8 cellular contexts compared by ENCODE assay signal in the genomic region with DNA sequence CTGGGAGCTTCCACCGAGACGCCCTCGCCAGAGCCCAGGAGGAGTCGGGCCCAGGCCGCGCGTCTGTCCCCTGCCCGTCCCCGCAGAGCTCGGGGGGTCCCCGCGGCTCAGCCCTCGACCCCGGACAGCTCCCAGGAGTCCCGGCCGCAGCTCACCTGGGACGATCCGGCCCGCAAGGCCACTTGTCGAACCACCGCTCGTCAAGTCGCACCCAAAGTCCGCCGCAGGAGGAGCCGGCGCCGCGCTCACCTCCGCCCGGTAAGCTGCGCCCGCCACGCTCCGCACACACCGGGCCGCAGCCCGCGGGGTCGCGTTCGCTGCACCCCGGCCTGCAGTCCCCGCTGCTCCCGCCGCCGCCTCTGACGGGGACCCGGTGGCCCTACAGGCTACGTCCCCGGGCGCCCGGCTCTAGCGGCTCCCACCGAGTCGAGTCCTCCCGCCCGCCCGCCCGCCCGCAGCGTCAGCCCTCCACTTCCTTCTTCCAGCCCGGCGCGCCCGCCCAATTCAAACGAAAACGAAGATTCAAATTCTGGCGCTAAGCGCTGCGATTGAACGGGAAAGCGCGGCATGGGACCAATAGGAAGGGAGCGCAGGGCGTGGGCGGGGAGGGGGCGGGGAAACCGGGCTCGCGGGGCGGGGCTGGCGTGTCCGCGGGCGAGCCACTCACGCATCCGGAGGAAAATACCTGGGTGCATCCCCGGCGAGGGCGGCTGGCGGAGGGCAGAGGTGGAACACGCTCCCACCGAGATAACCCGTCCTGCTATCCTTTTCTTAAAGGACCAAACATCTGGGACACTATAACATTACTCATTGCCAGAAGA. TPM values are rescaled to one million over a fixed set of nuclear protein-coding genes. Genes with fewer than 3 reads are reported as not detected.
DNase-seq lines count a peak whose midpoint lies in the region; ATAC-seq and TF ChIP-seq lines count a peak whose summit lies in the region.

Gene MKI67 (minus strand): TSS at position 480 of the 821 bp plus-strand sequence. CDS start 756 bp downstream, outside the sequence.

- H3K27ac ChIP-seq in SK-N-SH (ENCODE audit: low read depth in 2 of 2, low read length in 1 of 2) = peak within 1 kb of the TSS; percentile 0 to 43; a peak in 2 of 4 replicates
- H3K27ac ChIP-seq in osteoblast (ENCODE audit: low read depth, low read length) = peak within 1 kb of the TSS; percentile 42
- H3K27ac ChIP-seq in thoracic aorta = no peak within 1 kb of the TSS

- H3K4me1 Mint-ChIP-seq in HFFc6 (ENCODE audit: low read depth) (peaks cover 55% of the 10 kb centered on the region), glutamatergic neuron (ENCODE audit: low read depth, unreplicated experiment) (peaks cover 19% of the 10 kb centered on the region)
- peaks cover 47% of the 10 kb centered on the region for H3K4me1 Mint-ChIP-seq in activated naive CD4-positive, alpha-beta T cell treated with anti-CD3 and anti-CD28 coated beads, Interleukin-2, amount 10 ng/mL, durations not matched to agents 7 days and 5 days

- H3K27me3 Mint-ChIP-seq in HFFc6 (ENCODE audit: insufficient read depth) (peaks cover 15% of the 10 kb centered on the region), glutamatergic neuron (ENCODE audit: unreplicated experiment) (peaks cover 8% of the 10 kb centered on the region)
- H3K27me3 Mint-ChIP-seq in activated naive CD4-positive, alpha-beta T cell treated with anti-CD3 and anti-CD28 coated beads, Interleukin-2, amount 10 ng/mL, durations not matched to agents 7 days and 5 days = peaks cover 15% of the 10 kb centered on the region

- H3K27me3 ChIP-seq in SK-N-SH (ENCODE audit: insufficient read depth) (no peaks in the 10 kb centered on the region), osteoblast (ENCODE audit: insufficient read depth, low read length) (no peaks in the 10 kb centered on the region), thoracic aorta (replicated peaks; ENCODE audit: insufficient read depth) (no peaks in the 10 kb centered on the region)

- H3K4me2 ChIP-seq in SK-N-SH = peak within 1 kb of the TSS; percentile 97
- H3K4me2 ChIP-seq in osteoblast (ENCODE audit: insufficient read depth, low read length) = peak within 1 kb of the TSS; percentile 88

- TF ChIP-seq CTCF in GM10248 (IDR thresholded peaks at IDR 0.05; ENCODE audit: control extremely low read depth, extremely low read depth, low read depth, missing control alignments) (no peak), HFFc6 (IDR thresholded peaks at IDR 0.05) (no peak), SK-N-SH (IDR thresholded peaks at IDR 0.05) (no peak), glutamatergic neuron (IDR thresholded peaks at IDR 0.05; ENCODE audit: partially characterized antibody, unreplicated experiment) (no peak), osteoblast (IDR thresholded peaks at IDR 0.05; ENCODE audit: extremely low read depth, low read depth, low read length) (no peak), thoracic aorta (IDR thresholded peaks at IDR 0.05) (no peak)

- H3K9me2 ChIP-seq in SK-N-SH = no peaks in the 10 kb centered on the region

- H2AFZ ChIP-seq in SK-N-SH (ENCODE audit: low read depth) = peak within 1 kb of the TSS; percentile 99
- peak within 1 kb of the TSS; percentile 94 for H2AFZ ChIP-seq in osteoblast (ENCODE audit: low read length)

- peaks cover 4% of the 10 kb centered on the region; the same call in 1 of the 2 replicates for H4K20me1 ChIP-seq in SK-N-SH (ENCODE audit: insufficient read depth)
- no peaks in the 10 kb centered on the region for H4K20me1 ChIP-seq in osteoblast (ENCODE audit: insufficient read depth, low read length)

- TF ChIP-seq RAD21 in SK-N-SH (IDR thresholded peaks at IDR 0.05; ENCODE audit: low read length) = no peak

- POLR2A ChIA-PET in GM10248 (lab: Yijun Ruan, JAX) = interaction anchor here (0.6 kb wide), 1 partner anchor 10 kb away, joined by 3 read pairs; no protein-coding TSS in a partner anchor
- POLR2A ChIA-PET in SK-N-SH (lab: Yijun Ruan, JAX) = interaction anchor here (1.1 to 1.4 kb wide), 2 partner anchors 12 to 61 kb away, joined by 3 to 4 read pairs; no protein-coding TSS in a partner anchor

- DNase-seq in GM10248 (ENCODE audit: extremely low spot score) (peak; percentile 96), HFFc6 (peak; percentile 83), MV-4-11 (lab: John Stamatoyannopoulos, UW) (peak; percentile 89), SK-N-SH (peak; percentile 97), glutamatergic neuron (peak; percentile 90), osteoblast (ENCODE audit: insufficient read length, low spot score, missing footprints) (peak; percentile 99), thoracic aorta (ENCODE audit: low spot score) (peak; percentile 47)
- DNase-seq in activated naive CD4-positive, alpha-beta T cell treated with anti-CD3 and anti-CD28 coated beads, Interleukin-2, amount 10 ng/mL, durations not matched to agents 7 days and 5 days = peak; percentile 95

- no peak for TF ChIP-seq EP300 in SK-N-SH (IDR thresholded peaks at IDR 0.05; ENCODE audit: borderline replicate concordance in 1 of 2, low read depth in 1 of 2, low read length in 1 of 2)

- H3K4me3 Mint-ChIP-seq in HFFc6 (peak within 1 kb of the TSS; percentile 94), glutamatergic neuron (ENCODE audit: unreplicated experiment) (peak within 1 kb of the TSS; percentile 89)
- peak within 1 kb of the TSS; percentile 97 for H3K4me3 Mint-ChIP-seq in activated naive CD4-positive, alpha-beta T cell treated with anti-CD3 and anti-CD28 coated beads, Interleukin-2, amount 10 ng/mL, durations not matched to agents 7 days and 5 days

- H3K4me3 ChIP-seq in SK-N-SH (ENCODE audit: low read depth in 2 of 2, low read length in 1 of 2) = peak within 1 kb of the TSS; percentile 77 to 92
- peak within 1 kb of the TSS; percentile 85 for H3K4me3 ChIP-seq in osteoblast (ENCODE audit: insufficient read depth, low read length)
- peak within 1 kb of the TSS; percentile 76 for H3K4me3 ChIP-seq in thoracic aorta

- H3K36me3 Mint-ChIP-seq in HFFc6 (ENCODE audit: low read depth) = peaks cover 21% of the 10 kb centered on the region
- H3K36me3 Mint-ChIP-seq in activated naive CD4-positive, alpha-beta T cell treated with anti-CD3 and anti-CD28 coated beads, Interleukin-2, amount 10 ng/mL, durations not matched to agents 7 days and 5 days = peaks cover 35% of the 10 kb centered on the region
- H3K36me3 Mint-ChIP-seq in glutamatergic neuron (ENCODE audit: unreplicated experiment) = no peaks in the 10 kb centered on the region

- no peaks in the 10 kb centered on the region for H3K9me3 Mint-ChIP-seq in HFFc6
- H3K9me3 Mint-ChIP-seq in activated naive CD4-positive, alpha-beta T cell treated with anti-CD3 and anti-CD28 coated beads, Interleukin-2, amount 10 ng/mL, durations not matched to agents 7 days and 5 days = no peaks in the 10 kb centered on the region
- peaks cover 4% of the 10 kb centered on the region for H3K9me3 Mint-ChIP-seq in glutamatergic neuron (ENCODE audit: unreplicated experiment)

- H3K79me2 ChIP-seq in SK-N-SH (ENCODE audit: insufficient read depth) (peaks cover 48% of the 10 kb centered on the region), osteoblast (ENCODE audit: insufficient read depth, low read length) (peaks cover 46% of the 10 kb centered on the region)

- H3K4me1 ChIP-seq in SK-N-SH (ENCODE audit: control insufficient read depth in 1 of 2, insufficient read depth in 2 of 2, low read depth in 1 of 2, low read length in 1 of 2) (peaks cover 0 to 14% of the 10 kb centered on the region in 2 experiments; a peak in 3 of 4 replicates), osteoblast (ENCODE audit: insufficient read depth, low read length) (peaks cover 26% of the 10 kb centered on the region), thoracic aorta (ENCODE audit: control insufficient read depth in 1 of 2, low read depth in 2 of 2) (peaks cover 11 to 12% of the 10 kb centered on the region in 2 donors)

- peaks cover 9 to 10% of the 10 kb centered on the region in 2 experiments for H3K36me3 ChIP-seq in SK-N-SH (replicated peaks in 1 of 2; ENCODE audit: control insufficient read depth in 1 of 2, insufficient read depth in 2 of 2, low read length in 1 of 2)
- H3K36me3 ChIP-seq in osteoblast (ENCODE audit: insufficient read depth, low read length) = peaks cover 5% of the 10 kb centered on the region
- no peaks in the 10 kb centered on the region for H3K36me3 ChIP-seq in thoracic aorta

- peak within 1 kb of the TSS; percentile 85 for H3K9ac ChIP-seq in SK-N-SH

- H3K9me3 ChIP-seq in SK-N-SH = no peaks in the 10 kb centered on the region
- H3K9me3 ChIP-seq in osteoblast (ENCODE audit: low read depth, low read length) = no peaks in the 10 kb centered on the region
- H3K9me3 ChIP-seq in thoracic aorta = no peaks in the 10 kb centered on the region

- CTCF ChIA-PET in GM10248 (lab: Yijun Ruan, JAX) (interaction anchor here (0.9 to 1.8 kb wide), 8 partner anchors 9 to 57 kb away, joined by 3 to 6 read pairs (median 4); no protein-coding TSS in a partner anchor), SK-N-SH (lab: Yijun Ruan, JAX) (interaction anchor here (0.8 to 3.3 kb wide), 6 partner anchors 9 to 61 kb away, joined by 3 to 20 read pairs (median 4); no protein-coding TSS in a partner anchor)
- CTCF ChIA-PET in activated naive CD4-positive, alpha-beta T cell treated with anti-CD3 and anti-CD28 coated beads, Interleukin-2, amount 10 ng/mL, durations not matched to agents 7 days and 5 days (lab: Charles Lee) = interaction anchor here (0.8 to 1.2 kb wide), 2 partner anchors 23 to 29 kb away, joined by 3 to 4 read pairs; no protein-coding TSS in a partner anchor

- H3K27ac Mint-ChIP-seq in HFFc6 (peak within 1 kb of the TSS; percentile 79), glutamatergic neuron (ENCODE audit: unreplicated experiment) (no peak within 1 kb of the TSS)
- peak within 1 kb of the TSS; percentile 94 for H3K27ac Mint-ChIP-seq in activated naive CD4-positive, alpha-beta T cell treated with anti-CD3 and anti-CD28 coated beads, Interleukin-2, amount 10 ng/mL, durations not matched to agents 7 days and 5 days

- peak; percentile 76 for ATAC-seq in thoracic aorta (ENCODE audit: insufficient number of reproducible peaks, low FRiP score, low read depth)

- 2% methylated on average over 26 of the region's 95 CpGs for WGBS in SK-N-SH (ENCODE audit: low lambda C conversion rate)

- no peaks in the 10 kb centered on the region for H3F3A ChIP-seq in SK-N-SH (replicated peaks; ENCODE audit: insufficient read depth)

TF ChIP-seq in SK-N-SH, 30 proteins besides CTCF, POLR2A, EP300 and RAD21 (continues in another document):
- TF ChIP-seq NFIC (IDR thresholded peaks at IDR 0.05; ENCODE audit: borderline replicate concordance) (no peak), GATA2 (CRISPR knock-in tag; IDR thresholded peaks at IDR 0.05) (no peak)

RNA-seq across cellular contexts. Expression of gene MKI67, which starts in this region (rescaled TPM):
- 10 to 100 TPM; 38.2 to 77.0 (median 70.0) TPM for total RNA-seq in HFFc6 (2021; fragmentation: NEBNext Ultra II Directional; extraction: Animal tissue kit (Norgen Biotek cat#: 25700))
- polyA plus RNA-seq in SK-N-SH (2012; rRNA removed) = 5.7 and 7.5 TPM in 2 replicates
- polyA plus RNA-seq in SK-N-SH (2012; cell fraction: cytosol; rRNA removed) = 5.5 and 6.3 TPM in 2 replicates
- 8.2 and 9.4 TPM in 2 replicates for polyA plus RNA-seq in SK-N-SH (2012; cell fraction: nucleus; rRNA removed)
- total RNA-seq in glutamatergic neuron (ENCODE audit: unreplicated experiment) (14.7 TPM), osteoblast (2.5 and 3.5 TPM in 2 replicates), thoracic aorta (1 to 10 TPM in 1 of 2 donors, under 1 TPM in 1; 0.41 to 2.7 TPM)

Comparison
In these comparisons a context has a peak if more than half of its experiments do, and no peak if none do; other contexts are left out.
1. DNase-seq: peak in every context shown above with its lines; median percentile 99 in osteoblast; 97 in SK-N-SH; 96 in GM10248; 95 in activated naive CD4-positive, alpha-beta T cell treated with anti-CD3 and anti-CD28 coated beads, Interleukin-2, amount 10 ng/mL, durations not matched to agents 7 days and 5 days; 90 in glutamatergic neuron; 89 in MV-4-11; 83 in HFFc6; 47 in thoracic aorta.
2. H3K27ac ChIP-seq: peak in SK-N-SH (2 of 2) and osteoblast (single experiment); none in thoracic aorta (0 of 2).
3. Peak in every context shown above with its lines, with median percentiles within 50 percentile points of each other: H3K4me3 Mint-ChIP-seq and H3K4me3 ChIP-seq.